ENCODE assay signal across 21 cellular contexts in genomic region chr12:78442454-78442801, GRCh38.
DNase-seq lines count a peak whose midpoint lies in the region; ATAC-seq and TF ChIP-seq lines count a peak whose summit lies in the region.
"Had no signal": no experiment of that assay in that cellular context is flagged by ENCODE, and none has a peak within 500 bp of the region (broad histone marks: within the 10 kb centered on the region; RNA-seq: fewer than 3 reads in every experiment).

No MANE protein-coding gene starts in this region.

- in situ Hi-C loops in mammary epithelial cell (cut with MboI; ENCODE audit: low sequenced_read_pairs in 2 of 2), result no loop called here

- H3K9me3 ChIP-seq in mammary epithelial cell (replicated peaks; ENCODE audit: insufficient read depth, low read length), result no peaks in the 10 kb centered on the region
- H3K9me3 ChIP-seq in adipocyte (ENCODE audit: control insufficient read depth, low read length), result no peaks in the 10 kb centered on the region
- H3K9me3 ChIP-seq: lower lobe of right lung had no signal

- POLR2A ChIA-PET in MCF 10A (lab: Yijun Ruan, JAX), result interaction anchor here (0.6 to 0.7 kb wide), 2 partner anchors 12 to 1269 kb away, joined by 3 read pairs; no protein-coding TSS in a partner anchor

- H3K27me3 Mint-ChIP-seq in MCF 10A (ENCODE audit: insufficient read depth, unreplicated experiment), result no peaks in the 10 kb centered on the region
- H3K27me3 Mint-ChIP-seq in stimulated activated naive B cell treated with anti-CD40 and anti-IgM and Interleukin-4, amounts not matched to agents 10 μg/mL and 1 μg/mL and 100 μg/mL, for 72 hours, result no peaks in the 10 kb centered on the region
- H3K27me3 Mint-ChIP-seq: activated T-cell treated with anti-CD3 and anti-CD28 coated beads, Interleukin-2, amount 50 U/mL, for 24 hours; CD4-positive, CD25-positive, alpha-beta regulatory T cell had no signal

- BruUV-seq in MCF 10A (replicated peaks; lab: Mats Ljungman, UMichigan) (no TSS peak), mammary epithelial cell (replicated peaks; lab: Mats Ljungman, UMichigan) (no TSS peak)

- H3K27ac Mint-ChIP-seq in MCF 10A (ENCODE audit: low read depth, unreplicated experiment), result no peak overlapping the region
- no peak overlapping the region for H3K27ac Mint-ChIP-seq in stimulated activated naive B cell treated with anti-CD40 and anti-IgM and Interleukin-4, amounts not matched to agents 10 μg/mL and 1 μg/mL and 100 μg/mL, for 72 hours
- H3K27ac Mint-ChIP-seq: activated naive CD4-positive, alpha-beta T cell treated with anti-CD3 and anti-CD28 coated beads for 36 hours; activated T-cell treated with anti-CD3 and anti-CD28 coated beads, Interleukin-2, amount 50 U/mL, for 24 hours; CD4-positive, CD25-positive, alpha-beta regulatory T cell had no signal

- peak overlapping the region; percentile 0 for H3K4me3 Mint-ChIP-seq in MCF 10A (ENCODE audit: unreplicated experiment)
- H3K4me3 Mint-ChIP-seq in stimulated activated naive B cell treated with anti-CD40 and anti-IgM and Interleukin-4, amounts not matched to agents 10 μg/mL and 1 μg/mL and 100 μg/mL, for 72 hours, result no peak overlapping the region
- H3K4me3 Mint-ChIP-seq: activated naive CD4-positive, alpha-beta T cell treated with anti-CD3 and anti-CD28 coated beads for 36 hours; activated T-cell treated with anti-CD3 and anti-CD28 coated beads, Interleukin-2, amount 50 U/mL, for 24 hours; CD4-positive, CD25-positive, alpha-beta regulatory T cell had no signal

- DNase-seq in MCF 10A (ENCODE audit: unreplicated experiment) (peak; percentile 31), mammary epithelial cell (no peak), adipocyte (ENCODE audit: low read depth) (peak; percentile 81), fibroblast of peridontal ligament (ENCODE audit: extremely low read depth) (peak; percentile 82), posterior vena cava (ENCODE audit: low spot score) (no peak)
- no peak for DNase-seq in effector CD4-positive, alpha-beta T cell
- DNase-seq in stimulated activated naive B cell treated with anti-CD40 and anti-IgM and Interleukin-4, amounts not matched to agents 10 μg/mL and 1 μg/mL and 100 μg/mL, for 72 hours, result no peak
- DNase-seq: 8988T; activated naive CD4-positive, alpha-beta T cell treated with anti-CD3 and anti-CD28 coated beads for 36 hours; activated T-cell treated with anti-CD3 and anti-CD28 coated beads, Interleukin-2, amount 50 U/mL, for 24 hours; aorta; CD4-positive, CD25-positive, alpha-beta regulatory T cell; hypothalamus; kidney; lower lobe of right lung; NCI-H1092; NCI-H1930; NK-92 treated with Interleukin-12 subunit alpha and Interleukin-12 subunit beta, amount 100 ng/mL, for 24 hours; stimulated activated CD4-positive, alpha-beta T cell treated with anti-CD3 and anti-CD28 coated beads, Interleukin-4, amount 100 ng/mL, for 4 hours had no signal

- no peaks in the 10 kb centered on the region for H3K4me1 ChIP-seq in mammary epithelial cell (ENCODE audit: insufficient read depth, low read length)
- H3K4me1 ChIP-seq in adipocyte (ENCODE audit: control insufficient read depth, insufficient read depth, low read length), result peaks cover 11% of the 10 kb centered on the region
- H3K4me1 ChIP-seq: lower lobe of right lung had no signal

- H3K36me3 Mint-ChIP-seq in MCF 10A (ENCODE audit: insufficient read depth, unreplicated experiment), result no peaks in the 10 kb centered on the region
- H3K36me3 Mint-ChIP-seq in stimulated activated naive B cell treated with anti-CD40 and anti-IgM and Interleukin-4, amounts not matched to agents 10 μg/mL and 1 μg/mL and 100 μg/mL, for 72 hours, result no peaks in the 10 kb centered on the region
- H3K36me3 Mint-ChIP-seq: CD4-positive, CD25-positive, alpha-beta regulatory T cell had no signal

- CTCF ChIA-PET in MCF 10A (lab: Yijun Ruan, JAX), result no interaction called here
- CTCF ChIA-PET in mammary epithelial cell (lab: Charles Lee; ENCODE audit: low non-redundant PET), result no interaction called here

- peaks cover 13% of the 10 kb centered on the region for H3K4me1 Mint-ChIP-seq in MCF 10A (ENCODE audit: insufficient read depth, unreplicated experiment)
- no peaks in the 10 kb centered on the region for H3K4me1 Mint-ChIP-seq in stimulated activated naive B cell treated with anti-CD40 and anti-IgM and Interleukin-4, amounts not matched to agents 10 μg/mL and 1 μg/mL and 100 μg/mL, for 72 hours
- H3K4me1 Mint-ChIP-seq: CD4-positive, CD25-positive, alpha-beta regulatory T cell had no signal

- H2AFZ ChIP-seq in mammary epithelial cell (ENCODE audit: low read depth, low read length), result no peak overlapping the region

- H3K27ac ChIP-seq in mammary epithelial cell (ENCODE audit: insufficient read depth, low read depth, low read length), result no peak overlapping the region
- H3K27ac ChIP-seq: lower lobe of right lung had no signal

- no peaks in the 10 kb centered on the region for H3K36me3 ChIP-seq in mammary epithelial cell (ENCODE audit: insufficient read depth, low read length)
- H3K36me3 ChIP-seq in adipocyte (ENCODE audit: control insufficient read depth, insufficient read depth, low read length, severe bottlenecking), result no peaks in the 10 kb centered on the region
- H3K36me3 ChIP-seq: lower lobe of right lung had no signal

- H3K79me2 ChIP-seq in mammary epithelial cell (ENCODE audit: insufficient read depth, low read length), result no peaks in the 10 kb centered on the region

- H4K20me1 ChIP-seq in mammary epithelial cell (ENCODE audit: insufficient read depth, low read length), result no peaks in the 10 kb centered on the region

- no peak overlapping the region for H3K4me2 ChIP-seq in mammary epithelial cell (ENCODE audit: insufficient read depth, low read depth, low read length)

- H3K9ac ChIP-seq in mammary epithelial cell (ENCODE audit: insufficient read depth, low read length) (no peak overlapping the region), adipocyte (ENCODE audit: low read length) (no peak overlapping the region)

- H3K4me3 ChIP-seq in mammary epithelial cell (replicated peaks in 1 of 3; ENCODE audit: insufficient read depth in 1 of 3, low read depth in 2 of 3, low read length in 3 of 3) (no peak overlapping the region), adipocyte (ENCODE audit: low read length) (peak overlapping the region; percentile 24)
- H3K4me3 ChIP-seq: lower lobe of right lung had no signal

- TF ChIP-seq CTCF in MCF 10A (IDR thresholded peaks at IDR 0.05; ENCODE audit: unreplicated experiment) (no peak), mammary epithelial cell (conservative IDR thresholded peaks at IDR 0.05 in 1 of 2, IDR thresholded peaks at IDR 0.05 in 1 of 2; ENCODE audit: extremely low read depth in 1 of 2, insufficient read depth in 1 of 2, low read depth in 1 of 2, low read length in 2 of 2) (no peak)

- no peak for ATAC-seq in GM18511 (IDR thresholded peaks at IDR 0.05; ENCODE audit: unreplicated experiment)
- ATAC-seq in stimulated activated naive B cell treated with anti-CD40 and anti-IgM and Interleukin-4, amounts not matched to agents 10 μg/mL and 1 μg/mL and 100 μg/mL, for 72 hours (replicated peaks), result no peak
- ATAC-seq: HCT116, lower lobe of right lung had no signal

- H3K27me3 ChIP-seq in mammary epithelial cell (ENCODE audit: insufficient read depth, low read length) (peaks cover 4% of the 10 kb centered on the region), adipocyte (replicated peaks; ENCODE audit: control insufficient read depth, insufficient read depth, low read length) (no peaks in the 10 kb centered on the region)

- 8% methylated on average over 1 of the region's 1 CpG for WGBS in mammary epithelial cell (ENCODE audit: low coverage, missing lambda C conversion rate)

- peaks cover 1% of the 10 kb centered on the region for H3K9me3 Mint-ChIP-seq in MCF 10A (ENCODE audit: unreplicated experiment)
- peaks cover 7 to 10% of the 10 kb centered on the region in 2 donors for H3K9me3 Mint-ChIP-seq in stimulated activated naive B cell treated with anti-CD40 and anti-IgM and Interleukin-4, amounts not matched to agents 10 μg/mL and 1 μg/mL and 100 μg/mL, for 72 hours

- dilution Hi-C loops in mammary epithelial cell (cut with HindIII; ENCODE audit: low sequenced_read_pairs), result no loop called here

- intact Hi-C loops in MCF 10A (cut with micrococcal nuclease), result no loop called here
- intact Hi-C loops in mammary epithelial cell (cut with micrococcal nuclease), result no loop called here
- intact Hi-C loops in posterior vena cava (cut with DNase I), result no loop called here

Comparison
In these comparisons a context has a peak if more than half of its experiments do, and no peak if none do; other contexts are left out.
1. DNase-seq: peak in MCF 10A (single experiment), adipocyte (single experiment) and fibroblast of peridontal ligament (single experiment); none in mammary epithelial cell (single experiment), effector CD4-positive, alpha-beta T cell (single experiment), posterior vena cava (single experiment) and stimulated activated naive B cell treated with anti-CD40 and anti-IgM and Interleukin-4, amounts not matched to agents 10 μg/mL and 1 μg/mL and 100 μg/mL, for 72 hours (single experiment).